8 cellular contexts compared by ENCODE assay signal in genomic region chr4:1910643-1911042, GRCh38. TPM values are rescaled to one million over a fixed set of nuclear protein-coding genes. Genes with fewer than 3 reads are reported as not detected.
DNase-seq lines count a peak whose midpoint lies in the region; ATAC-seq and TF ChIP-seq lines count a peak whose summit lies in the region.

No MANE protein-coding gene starts in this region.

- POLR2A ChIA-PET in activated CD4-positive, alpha-beta T cell treated with anti-CD3 and anti-CD28 coated beads, Interleukin-2, amount 10 ng/mL, durations not matched to agents 7 days and 5 days (lab: Charles Lee): no interaction called here
- POLR2A ChIA-PET in activated CD8-positive, alpha-beta T cell treated with anti-CD3 and anti-CD28 coated beads for 36 hours (lab: Charles Lee): no interaction called here

- H3K9me3 ChIP-seq in iPS-20b (ENCODE audit: insufficient read depth, low read depth, low read length) (no peaks in the 10 kb centered on the region), testis (no peaks in the 10 kb centered on the region)

- H3K4me1 ChIP-seq in iPS-20b (ENCODE audit: insufficient read depth, low read length) (0 out of 2 replicates have a peak, but pooled peaks cover 4% of the 10 kb centered on the region), testis (no peaks in the 10 kb centered on the region)

- H3K9me3 Mint-ChIP-seq in activated CD4-positive, alpha-beta T cell treated with anti-CD3 and anti-CD28 coated beads, Interleukin-2, amount 10 ng/mL, durations not matched to agents 7 days and 5 days: no peaks in the 10 kb centered on the region
- no peaks in the 10 kb centered on the region for H3K9me3 Mint-ChIP-seq in activated CD8-positive, alpha-beta T cell treated with anti-CD3 and anti-CD28 coated beads for 36 hours

- no peaks in the 10 kb centered on the region for H3K27me3 ChIP-seq in iPS-20b (ENCODE audit: insufficient read depth, low read length)
- no peaks in the 10 kb centered on the region for H3K27me3 ChIP-seq in testis

- H3K27ac ChIP-seq in iPS-20b (ENCODE audit: low read length) (no peak overlapping the region), testis (no peak overlapping the region)

- H3K4me1 Mint-ChIP-seq in activated CD4-positive, alpha-beta T cell treated with anti-CD3 and anti-CD28 coated beads, Interleukin-2, amount 10 ng/mL, durations not matched to agents 7 days and 5 days: peaks cover 43% of the 10 kb centered on the region
- peaks cover 19% of the 10 kb centered on the region for H3K4me1 Mint-ChIP-seq in activated CD8-positive, alpha-beta T cell treated with anti-CD3 and anti-CD28 coated beads for 36 hours (ENCODE audit: low read depth)

- CTCF ChIA-PET in activated CD4-positive, alpha-beta T cell treated with anti-CD3 and anti-CD28 coated beads, Interleukin-2, amount 10 ng/mL, durations not matched to agents 7 days and 5 days (lab: Charles Lee): interaction anchor here (1.0 to 2.9 kb wide), 3 partner anchors 11 to 170 kb away, joined by 3 to 10 read pairs (median 4); no protein-coding TSS in a partner anchor
- CTCF ChIA-PET in activated CD8-positive, alpha-beta T cell treated with anti-CD3 and anti-CD28 coated beads for 36 hours (lab: Charles Lee): interaction anchor here (0.6 to 4.2 kb wide), 4 partner anchors 11 to 166 kb away, joined by 3 to 42 read pairs (median 3); no protein-coding TSS in a partner anchor

- no peak for ATAC-seq in activated CD8-positive, alpha-beta T cell treated with anti-CD3 and anti-CD28 coated beads for 36 hours
- no peak for ATAC-seq in GM21390 (IDR thresholded peaks at IDR 0.05; ENCODE audit: unreplicated experiment)

- DNase-seq in activated CD4-positive, alpha-beta T cell treated with anti-CD3 and anti-CD28 coated beads, Interleukin-2, amount 10 ng/mL, durations not matched to agents 7 days and 5 days: peak; percentile 38
- no peak for DNase-seq in activated CD4-positive, alpha-beta T cell treated with anti-CD3 and anti-CD28 coated beads for 48 hours
- peak; percentile 33 for DNase-seq in activated CD8-positive, alpha-beta T cell treated with anti-CD3 and anti-CD28 coated beads for 36 hours
- DNase-seq in testis (peak; percentile 59), 8988T (no peak)

- no peak overlapping the region for H3K4me3 Mint-ChIP-seq in activated CD4-positive, alpha-beta T cell treated with anti-CD3 and anti-CD28 coated beads, Interleukin-2, amount 10 ng/mL, durations not matched to agents 7 days and 5 days
- no peak overlapping the region for H3K4me3 Mint-ChIP-seq in activated CD8-positive, alpha-beta T cell treated with anti-CD3 and anti-CD28 coated beads for 36 hours

- H3K27me3 Mint-ChIP-seq in activated CD4-positive, alpha-beta T cell treated with anti-CD3 and anti-CD28 coated beads, Interleukin-2, amount 10 ng/mL, durations not matched to agents 7 days and 5 days: no peaks in the 10 kb centered on the region
- H3K27me3 Mint-ChIP-seq in activated CD8-positive, alpha-beta T cell treated with anti-CD3 and anti-CD28 coated beads for 36 hours: no peaks in the 10 kb centered on the region

- WGBS in testis, 2 donors: 44 to 48% methylated on average over 3 of the region's 3 CpGs

- peak overlapping the region; percentile 16; the same call in 1 of the 2 replicates for H3K9ac ChIP-seq in iPS-20b (ENCODE audit: low read depth, low read length)

- H3K36me3 Mint-ChIP-seq in activated CD4-positive, alpha-beta T cell treated with anti-CD3 and anti-CD28 coated beads, Interleukin-2, amount 10 ng/mL, durations not matched to agents 7 days and 5 days (ENCODE audit: low read depth): peaks cover 67% of the 10 kb centered on the region
- peaks cover 59% of the 10 kb centered on the region for H3K36me3 Mint-ChIP-seq in activated CD8-positive, alpha-beta T cell treated with anti-CD3 and anti-CD28 coated beads for 36 hours (ENCODE audit: low read depth)

- H3K27ac Mint-ChIP-seq in activated CD4-positive, alpha-beta T cell treated with anti-CD3 and anti-CD28 coated beads, Interleukin-2, amount 10 ng/mL, durations not matched to agents 7 days and 5 days: peak overlapping the region; percentile 1
- H3K27ac Mint-ChIP-seq in activated CD8-positive, alpha-beta T cell treated with anti-CD3 and anti-CD28 coated beads for 36 hours: no peak overlapping the region

- H3K4me3 ChIP-seq in iPS-20b (ENCODE audit: low read length): no peak overlapping the region
- no peak overlapping the region for H3K4me3 ChIP-seq in testis

- no peak for TF ChIP-seq POLR2A in testis (IDR thresholded peaks at IDR 0.05)

- TF ChIP-seq CTCF in LNCAP (IDR thresholded peaks at IDR 0.05): peak; percentile 65
- peak; percentile 40 for TF ChIP-seq CTCF in activated CD8-positive, alpha-beta T cell treated with anti-CD3 and anti-CD28 coated beads for 36 hours (IDR thresholded peaks at IDR 0.05)
- TF ChIP-seq CTCF in testis (IDR thresholded peaks at IDR 0.05): peak; percentile 16 to 39 (median 37)

- intact Hi-C loops in activated CD8-positive, alpha-beta T cell treated with anti-CD3 and anti-CD28 coated beads for 36 hours (cut with micrococcal nuclease): no loop called here
- intact Hi-C loops in testis (cut with DNase I; ENCODE audit: low total_unique reads): no loop called here

- H3K36me3 ChIP-seq in iPS-20b (ENCODE audit: insufficient read depth, low read depth, low read length): peaks cover 52% of the 10 kb centered on the region
- no peaks in the 10 kb centered on the region for H3K36me3 ChIP-seq in testis (ENCODE audit: low read depth, missing control alignments)

RNA-seq across cellular contexts. Expression of gene NSD2, which starts 39.5 kb away (rescaled TPM):
- 100 to 1,000 TPM; 248 to 271 TPM for total RNA-seq in activated CD4-positive, alpha-beta T cell treated with anti-CD3 and anti-CD28 coated beads, Interleukin-2, amount 10 ng/mL, durations not matched to agents 7 days and 5 days
- 100 to 1,000 TPM; 219 TPM for total RNA-seq in activated CD8-positive, alpha-beta T cell treated with anti-CD3 and anti-CD28 coated beads for 36 hours
- 100 to 1,000 TPM; 124 to 144 TPM for total RNA-seq in testis
- polyA plus RNA-seq in testis (ENCODE audit: insufficient read depth, low read depth, low replicate concordance): 108 TPM

RNA-seq across cellular contexts. Expression of gene LETM1, which starts 54.7 kb away (rescaled TPM):
- total RNA-seq in activated CD4-positive, alpha-beta T cell treated with anti-CD3 and anti-CD28 coated beads, Interleukin-2, amount 10 ng/mL, durations not matched to agents 7 days and 5 days: 10 to 100 TPM; 40.7 to 49.5 TPM
- 10 to 100 TPM; 49.4 to 53.2 TPM for total RNA-seq in activated CD8-positive, alpha-beta T cell treated with anti-CD3 and anti-CD28 coated beads for 36 hours
- 100 to 1,000 TPM in 1 of 2 donors, 10 to 100 TPM in 1; 90.7 to 124 TPM for total RNA-seq in testis
- polyA plus RNA-seq in testis (ENCODE audit: insufficient read depth, low read depth, low replicate concordance): 38.1 TPM

Comparison
In these comparisons a context has a peak if more than half of its experiments do, and no peak if none do; other contexts are left out.
1. DNase-seq: peak in activated CD4-positive, alpha-beta T cell treated with anti-CD3 and anti-CD28 coated beads, Interleukin-2, amount 10 ng/mL, durations not matched to agents 7 days and 5 days (single experiment), activated CD8-positive, alpha-beta T cell treated with anti-CD3 and anti-CD28 coated beads for 36 hours (single experiment) and testis (single experiment); none in activated CD4-positive, alpha-beta T cell treated with anti-CD3 and anti-CD28 coated beads for 48 hours (single experiment) and 8988T (single experiment).
2. Peak in every context shown above with its lines, with median percentiles within 50 percentile points of each other: CTCF ChIP-seq.